9 cellular contexts compared by ENCODE assay signal in the genomic region with DNA sequence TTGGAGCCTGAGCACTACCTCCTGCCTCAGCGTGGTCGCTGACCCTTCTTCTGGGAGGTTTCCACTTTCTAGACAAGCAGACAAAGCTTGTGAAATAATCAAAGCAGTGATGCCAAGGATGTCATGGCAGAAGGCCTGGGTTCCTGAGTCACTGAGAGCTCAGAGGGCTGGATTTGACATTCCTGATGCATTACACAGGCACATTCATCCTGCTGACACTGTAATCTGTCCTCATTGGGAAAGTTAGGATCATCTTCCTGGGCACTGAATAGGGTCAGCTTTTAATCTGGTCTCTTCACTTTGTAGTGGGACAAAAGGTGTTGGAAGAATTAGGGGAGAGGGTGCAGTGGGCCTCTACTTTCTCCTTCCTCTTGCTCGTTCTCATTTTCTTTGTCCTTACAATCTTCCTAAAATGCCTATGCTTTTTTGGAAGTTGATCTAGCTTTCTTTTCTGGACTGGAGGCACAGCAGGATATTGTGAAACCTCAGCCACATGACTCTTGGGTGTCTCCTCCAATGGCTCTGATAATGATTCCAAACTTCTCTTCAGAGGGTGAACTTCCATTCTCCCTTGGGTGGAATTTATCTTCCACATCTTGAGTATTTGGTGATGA. TPM values are rescaled to one million over a fixed set of nuclear protein-coding genes. Genes with fewer than 3 reads are reported as not detected.
DNase-seq lines count a peak whose midpoint lies in the region; ATAC-seq and TF ChIP-seq lines count a peak whose summit lies in the region.
"Had no signal": no experiment of that assay in that cellular context is flagged by ENCODE, and none has a peak within 500 bp of the region (broad histone marks: within the 10 kb centered on the region; RNA-seq: fewer than 3 reads in every experiment).

No MANE protein-coding gene starts in this region.

- peaks cover 5% of the 10 kb centered on the region for H3K36me3 Mint-ChIP-seq in activated naive CD4-positive, alpha-beta T cell treated with anti-CD3 and anti-CD28 coated beads, Interleukin-2, amount 10 ng/mL, durations not matched to agents 7 days and 5 days

- no peaks in the 10 kb centered on the region for H3K9me3 ChIP-seq in breast epithelium
- no peaks in the 10 kb centered on the region for H3K9me3 ChIP-seq in thoracic aorta

- DNase-seq in NCI-H82 (lab: John Stamatoyannopoulos, UW), result peak; percentile 3
- no peak for DNase-seq in NCI-H82 treated with DMSO at 0.1 percent for 48 hours (lab: John Stamatoyannopoulos, UW; ENCODE audit: unreplicated experiment)
- peak; percentile 55 to 78 for DNase-seq in breast epithelium (ENCODE audit: low spot score in 2 of 2)
- peak; percentile 37 to 53 for DNase-seq in left colon
- DNase-seq in thoracic aorta (ENCODE audit: low spot score), result peak; percentile 70
- DNase-seq in stimulated activated CD4-positive, alpha-beta T cell treated with anti-CD3 and anti-CD28 coated beads, Interleukin-4, amount 100 ng/mL, for 24 hours, result no peak
- no peak for DNase-seq in activated naive CD4-positive, alpha-beta T cell treated with anti-CD3 and anti-CD28 coated beads, Interleukin-2, amount 10 ng/mL, durations not matched to agents 7 days and 5 days

- no peaks in the 10 kb centered on the region for H3K9me3 Mint-ChIP-seq in activated naive CD4-positive, alpha-beta T cell treated with anti-CD3 and anti-CD28 coated beads, Interleukin-2, amount 10 ng/mL, durations not matched to agents 7 days and 5 days

- H3K27ac Mint-ChIP-seq in activated naive CD4-positive, alpha-beta T cell treated with anti-CD3 and anti-CD28 coated beads, Interleukin-2, amount 10 ng/mL, durations not matched to agents 7 days and 5 days, result no peak overlapping the region

- ATAC-seq in left colon (peak; percentile 54), thoracic aorta (ENCODE audit: insufficient number of reproducible peaks, low FRiP score, low read depth) (peak; percentile 92), HG02938 (IDR thresholded peaks at IDR 0.05; ENCODE audit: unreplicated experiment) (no peak)

- peak overlapping the region; percentile 76 to 92 for H3K27ac ChIP-seq in breast epithelium
- peak overlapping the region; percentile 84 to 85 for H3K27ac ChIP-seq in thoracic aorta
- H3K27ac ChIP-seq: BLaER1 had no signal

- no peak for TF ChIP-seq POLR2A in breast epithelium (IDR thresholded peaks at IDR 0.05)

- intact Hi-C loops in breast epithelium (cut with DNase I; ENCODE audit: low total_unique reads) (loop anchor here (5.0 kb wide), 1 partner anchor 253 kb away; no protein-coding TSS in a partner anchor), left colon (cut with DNase I, micrococcal nuclease) (no loop called here)

- H3K27me3 Mint-ChIP-seq in activated naive CD4-positive, alpha-beta T cell treated with anti-CD3 and anti-CD28 coated beads, Interleukin-2, amount 10 ng/mL, durations not matched to agents 7 days and 5 days, result no peaks in the 10 kb centered on the region

- H3K36me3 ChIP-seq in breast epithelium, result no peaks in the 10 kb centered on the region
- H3K36me3 ChIP-seq in thoracic aorta, result no peaks in the 10 kb centered on the region

- H3K27me3 ChIP-seq in breast epithelium (no peaks in the 10 kb centered on the region), thoracic aorta (replicated peaks; ENCODE audit: insufficient read depth) (no peaks in the 10 kb centered on the region)
- H3K27me3 ChIP-seq: BLaER1 had no signal

- TF ChIP-seq CTCF in breast epithelium (IDR thresholded peaks at IDR 0.05) (no peak), thoracic aorta (IDR thresholded peaks at IDR 0.05) (no peak)

- no peak overlapping the region for H3K4me3 Mint-ChIP-seq in activated naive CD4-positive, alpha-beta T cell treated with anti-CD3 and anti-CD28 coated beads, Interleukin-2, amount 10 ng/mL, durations not matched to agents 7 days and 5 days

- peaks cover 12% of the 10 kb centered on the region for H3K4me1 Mint-ChIP-seq in activated naive CD4-positive, alpha-beta T cell treated with anti-CD3 and anti-CD28 coated beads, Interleukin-2, amount 10 ng/mL, durations not matched to agents 7 days and 5 days

- H3K4me3 ChIP-seq in breast epithelium (peak overlapping the region in 2 of 3 donors; percentile 25 to 42), thoracic aorta (peak overlapping the region; percentile 45)
- H3K4me3 ChIP-seq: BLaER1 had no signal

- CTCF ChIA-PET in activated naive CD4-positive, alpha-beta T cell treated with anti-CD3 and anti-CD28 coated beads, Interleukin-2, amount 10 ng/mL, durations not matched to agents 7 days and 5 days (lab: Charles Lee), result no interaction called here

- no peaks in the 10 kb centered on the region for H3K4me1 ChIP-seq in breast epithelium
- H3K4me1 ChIP-seq in thoracic aorta (ENCODE audit: control insufficient read depth in 1 of 2, low read depth in 2 of 2), result peaks cover 11 to 33% of the 10 kb centered on the region in 2 donors
- H3K4me1 ChIP-seq: BLaER1 had no signal

RNA-seq across cellular contexts. Expression of a gene that starts 29.6 kb away (rescaled TPM):
- total RNA-seq in breast epithelium (10 to 100 TPM; 23.4 to 52.8 (median 27.2) TPM), left colon (10 to 100 TPM; 32.4 to 33.4 TPM), thoracic aorta (10 to 100 TPM; 19.1 to 40.1 TPM)

Comparison
In these comparisons a context has a peak if more than half of its experiments do, and no peak if none do; other contexts are left out.
1. DNase-seq: peak in NCI-H82 (single experiment), breast epithelium (2 of 2), left colon (2 of 2) and thoracic aorta (single experiment); none in NCI-H82 treated with DMSO at 0.1 percent for 48 hours (single experiment), stimulated activated CD4-positive, alpha-beta T cell treated with anti-CD3 and anti-CD28 coated beads, Interleukin-4, amount 100 ng/mL, for 24 hours (single experiment) and activated naive CD4-positive, alpha-beta T cell treated with anti-CD3 and anti-CD28 coated beads, Interleukin-2, amount 10 ng/mL, durations not matched to agents 7 days and 5 days (single experiment).